In the genomic region with DNA sequence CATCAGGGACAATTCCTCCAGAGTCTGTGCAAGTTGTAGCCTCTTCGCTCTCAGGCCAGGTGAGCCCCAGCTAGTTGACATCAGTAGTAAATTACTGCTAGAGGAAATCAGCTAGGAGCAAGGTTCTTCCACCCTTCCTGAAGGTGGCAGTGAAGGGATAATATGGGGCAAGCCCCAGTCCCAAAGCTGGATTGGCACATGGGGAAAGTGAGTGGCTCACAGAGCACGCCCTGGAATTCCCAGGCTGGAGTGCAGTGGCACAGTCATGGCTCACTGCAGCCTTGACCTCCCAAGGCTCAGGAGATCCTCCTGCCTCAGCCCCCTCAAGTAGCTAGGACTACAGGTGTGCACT, we compare ENCODE assay signal across 19 cellular contexts.
"Had no signal": no experiment of that assay in that cellular context is flagged by ENCODE, and none has a peak within 500 bp of the region (broad histone marks: within the 10 kb centered on the region; RNA-seq: fewer than 3 reads in every experiment).

No MANE protein-coding gene starts in this region.

- H3K4me1 ChIP-seq: parathyroid adenoma had no signal

- DNase-seq: activated B cell treated with CpG ODN at 0.5 μM for 24 hours; activated CD4-positive, alpha-beta memory T cell treated with anti-CD3 and anti-CD28 coated beads, Interleukin-2, amount 10 ng/mL, durations not matched to agents 7 days and 5 days; activated CD4-positive, alpha-beta T cell treated with anti-CD3 and anti-CD28 coated beads for 4 hours; activated effector memory CD4-positive, alpha-beta T cell treated with Interleukin-2 at 50 U/mL for 16 hours; activated T-cell treated with anti-CD3 and anti-CD28 coated beads, Interleukin-2, amount 50 U/mL, for 4 hours; central memory CD4-positive, alpha-beta T cell; left colon; SK-N-SH; stimulated activated CD4-positive, alpha-beta T cell treated with anti-CD3 and anti-CD28 coated beads, Interleukin-2, amount 100 ng/mL, for 24 hours; stimulated activated naive CD4-positive, alpha-beta T cell treated with Interleukin-2 at 50 U/mL for 16 hours; T-cell; T-helper 9 cell had no signal

- H3K27me3 Mint-ChIP-seq: activated B cell treated with CpG ODN at 0.5 μM for 24 hours; activated CD4-positive, alpha-beta memory T cell treated with anti-CD3 and anti-CD28 coated beads, Interleukin-2, amount 10 ng/mL, durations not matched to agents 7 days and 5 days; activated naive CD4-positive, alpha-beta T cell treated with anti-CD3 and anti-CD28 coated beads, Interleukin-2, amount 50 U/mL, for 24 hours; T-cell had no signal

- H3K4me3 ChIP-seq: esophagus muscularis mucosa, lung, thyroid gland had no signal

- ATAC-seq: activated T-cell treated with anti-CD3 and anti-CD28 coated beads, Interleukin-2, amount 50 U/mL, for 4 hours; T-cell had no signal

- H3K27ac ChIP-seq: esophagus muscularis mucosa, parathyroid adenoma, thyroid gland had no signal

- H3K4me3 Mint-ChIP-seq: activated B cell treated with CpG ODN at 0.5 μM for 24 hours; activated CD4-positive, alpha-beta memory T cell treated with anti-CD3 and anti-CD28 coated beads, Interleukin-2, amount 10 ng/mL, durations not matched to agents 7 days and 5 days; activated naive CD4-positive, alpha-beta T cell treated with anti-CD3 and anti-CD28 coated beads, Interleukin-2, amount 50 U/mL, for 24 hours; activated T-cell treated with anti-CD3 and anti-CD28 coated beads, Interleukin-2, amount 50 U/mL, for 4 hours; mesothelial cell of epicardium; nephron; T-cell had no signal

- H3K27me3 ChIP-seq: esophagus muscularis mucosa, thyroid gland had no signal

- H3K9me3 Mint-ChIP-seq: activated B cell treated with CpG ODN at 0.5 μM for 24 hours; activated CD4-positive, alpha-beta memory T cell treated with anti-CD3 and anti-CD28 coated beads, Interleukin-2, amount 10 ng/mL, durations not matched to agents 7 days and 5 days; activated naive CD4-positive, alpha-beta T cell treated with anti-CD3 and anti-CD28 coated beads, Interleukin-2, amount 50 U/mL, for 24 hours; activated T-cell treated with anti-CD3 and anti-CD28 coated beads, Interleukin-2, amount 50 U/mL, for 4 hours; T-cell had no signal

- H3K9ac ChIP-seq: parathyroid adenoma, SK-N-SH had no signal

- H3K36me3 ChIP-seq: esophagus muscularis mucosa, thyroid gland had no signal

- H3K27ac Mint-ChIP-seq: activated B cell treated with CpG ODN at 0.5 μM for 24 hours; activated CD4-positive, alpha-beta memory T cell treated with anti-CD3 and anti-CD28 coated beads, Interleukin-2, amount 10 ng/mL, durations not matched to agents 7 days and 5 days; activated naive CD4-positive, alpha-beta T cell treated with anti-CD3 and anti-CD28 coated beads, Interleukin-2, amount 50 U/mL, for 24 hours; mesothelial cell of epicardium; T-cell had no signal

- H3K9me3 ChIP-seq: esophagus muscularis mucosa, SK-N-SH, thyroid gland had no signal
